Comparison of ENCODE assay signal across 18 cellular contexts in the genomic region with DNA sequence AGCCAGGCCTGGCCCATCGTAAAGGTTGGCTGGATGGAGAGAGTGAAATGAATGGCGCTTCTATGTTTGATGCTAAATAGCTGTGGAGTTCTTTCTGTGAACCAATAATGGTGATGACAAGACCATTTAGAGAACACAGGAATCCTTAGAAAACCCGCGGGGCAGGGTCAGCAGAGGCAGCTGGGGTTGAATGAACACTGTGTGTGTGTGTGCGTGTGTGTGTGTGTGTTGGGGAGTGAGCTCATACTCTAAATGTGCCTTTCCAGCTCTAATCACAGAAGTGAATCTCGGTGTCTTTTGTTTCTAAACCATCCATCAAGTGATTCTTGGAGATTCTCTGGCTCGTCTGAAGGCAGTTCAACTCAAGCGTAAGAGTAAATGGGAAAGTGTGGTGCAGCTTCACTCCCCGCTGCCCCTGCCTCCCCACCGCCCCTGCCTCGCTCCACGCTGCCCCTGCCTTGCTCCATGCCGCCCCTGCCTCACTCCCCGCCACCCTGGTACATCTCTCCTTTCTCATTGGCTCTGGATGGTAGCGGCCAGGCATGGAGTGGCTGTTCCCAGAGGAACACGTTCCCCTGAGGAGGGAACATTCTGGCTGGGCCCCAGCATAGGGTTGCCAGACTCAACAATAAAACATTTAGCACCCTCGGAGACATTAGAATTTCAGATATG. TPM values are rescaled to one million over a fixed set of nuclear protein-coding genes. Genes with fewer than 3 reads are reported as not detected.
DNase-seq lines count a peak whose midpoint lies in the region; FAIRE-seq and TF ChIP-seq lines count a peak whose summit lies in the region.
"Had no signal": no experiment of that assay in that cellular context is flagged by ENCODE, and none has a peak within 500 bp of the region (broad histone marks: within the 10 kb centered on the region; RNA-seq: fewer than 3 reads in every experiment).

No MANE protein-coding gene starts in this region.

- intact Hi-C loops in posterior cingulate gyrus (cut with DNase I): loop anchor here (2.0 kb wide), 1 partner anchor 48 kb away; no protein-coding TSS in a partner anchor

- peaks cover 0 to 3% (median 0%) of the 10 kb centered on the region in 4 donors for H3K4me1 ChIP-seq in Peyer's patch
- H3K4me1 ChIP-seq: colonic mucosa had no signal

- no peak for TF ChIP-seq CTCF in bronchial epithelial cell (IDR thresholded peaks at IDR 0.05; ENCODE audit: insufficient read depth, low read length, severe bottlenecking)
- TF ChIP-seq CTCF in Peyer's patch (IDR thresholded peaks at IDR 0.05): no peak

- H3K9me3 ChIP-seq in Peyer's patch: no peaks in the 10 kb centered on the region

- H3K4me3 ChIP-seq in bronchial epithelial cell (ENCODE audit: low read depth, low read length) (no peak overlapping the region), Peyer's patch (no peak overlapping the region)
- H3K4me3 ChIP-seq: colonic mucosa, esophagus squamous epithelium, GM12878, right atrium auricular region had no signal

- peak; percentile 29 for DNase-seq in M059J (ENCODE audit: low read depth)
- no peak for DNase-seq in bronchial epithelial cell (ENCODE audit: low read depth)
- peak in 50 of 51 donors; percentile 3 to 95 (median 67) for DNase-seq in hypothalamus (lab: John Stamatoyannopoulos, UW)
- peak in 9 of 10 donors; percentile 56 to 97 (median 79) for DNase-seq in posterior cingulate gyrus
- no peak for DNase-seq in NCI-H1694 (lab: John Stamatoyannopoulos, UW)
- DNase-seq in NCI-H2171 (lab: John Stamatoyannopoulos, UW): no peak
- DNase-seq in NCI-H524 (lab: John Stamatoyannopoulos, UW): no peak
- no peak for DNase-seq in Peyer's patch
- DNase-seq: activated naive CD4-positive, alpha-beta T cell treated with anti-CD3 and anti-CD28 coated beads for 36 hours; colonic mucosa; esophagus squamous epithelium; MM.1S; NCI-H345; OCI-M1 had no signal

- H3K27me3 ChIP-seq in bronchial epithelial cell (ENCODE audit: control insufficient read depth, insufficient read depth, low read length) (no peaks in the 10 kb centered on the region), Peyer's patch (no peaks in the 10 kb centered on the region)
- H3K27me3 ChIP-seq: colonic mucosa, right atrium auricular region had no signal

- no peaks in the 10 kb centered on the region for H3K36me3 ChIP-seq in bronchial epithelial cell (ENCODE audit: control insufficient read depth, insufficient read depth, low read length)
- no peaks in the 10 kb centered on the region for H3K36me3 ChIP-seq in Peyer's patch
- H3K36me3 ChIP-seq: colonic mucosa, esophagus squamous epithelium, right atrium auricular region had no signal

- peak; percentile 47 for FAIRE-seq in bronchial epithelial cell (lab: Jason Lieb, UNC)
- FAIRE-seq: GM12878, islet of Langerhans had no signal

- no peak for TF ChIP-seq POLR2A in Peyer's patch (IDR thresholded peaks at IDR 0.05)

- no peak overlapping the region for H3K27ac ChIP-seq in Peyer's patch
- H3K27ac ChIP-seq: colonic mucosa, esophagus squamous epithelium, right atrium auricular region had no signal

RNA-seq across cellular contexts. Expression of a gene that starts 21.2 kb away (rescaled TPM):
- total RNA-seq in M059J (2014; rRNA removed; shearing (Covaris generic)): not detected in 2 replicates
- total RNA-seq in bronchial epithelial cell (not detected in 2 replicates), Peyer's patch (1 to 10 TPM in 1 of 4 donors, under 1 TPM in 2, not detected in 1; 0.54 to 2.5 (median 0.85) TPM)
- total RNA-seq: activated naive CD4-positive, alpha-beta T cell treated with anti-CD3 and anti-CD28 coated beads for 36 hours; B cell; GM12878; right atrium auricular region had no signal

RNA-seq across cellular contexts. Expression of a gene that starts 46.1 kb away (rescaled TPM):
- 38.5 and 48.3 TPM in 2 replicates for total RNA-seq in M059J (2014; rRNA removed; shearing (Covaris generic))
- total RNA-seq in bronchial epithelial cell (39.5 and 44.9 TPM in 2 replicates), Peyer's patch (10 to 100 TPM; 28.1 to 44.4 (median 44.0) TPM)

RNA-seq across cellular contexts. Expression of a gene that starts 52.8 kb away (rescaled TPM):
- 17.2 and 31.9 TPM in 2 replicates for total RNA-seq in M059J (2014; rRNA removed; shearing (Covaris generic))
- total RNA-seq in bronchial epithelial cell (10.0 and 20.6 TPM in 2 replicates), Peyer's patch (100 to 1,000 TPM; 196 to 448 (median 270) TPM)

RNA-seq across cellular contexts. Expression of a gene that starts 52.9 kb away (rescaled TPM):
- total RNA-seq in M059J (2014; rRNA removed; shearing (Covaris generic)): 275 and 327 TPM in 2 replicates
- 86.5 and 97.4 TPM in 2 replicates for total RNA-seq in bronchial epithelial cell
- 100 to 1,000 TPM in 2 of 4 donors, 10 to 100 TPM in 2; 59.8 to 152 (median 109) TPM for total RNA-seq in Peyer's patch

Comparison
In these comparisons a context has a peak if more than half of its experiments do, and no peak if none do; other contexts are left out.
1. DNase-seq: peak in M059J (single experiment), hypothalamus (50 of 51) and posterior cingulate gyrus (9 of 10); none in bronchial epithelial cell (single experiment), NCI-H1694 (single experiment), NCI-H2171 (single experiment), NCI-H524 (0 of 2) and Peyer's patch (0 of 3).